ENCODE assay signal across 28 cellular contexts in the genomic region with DNA sequence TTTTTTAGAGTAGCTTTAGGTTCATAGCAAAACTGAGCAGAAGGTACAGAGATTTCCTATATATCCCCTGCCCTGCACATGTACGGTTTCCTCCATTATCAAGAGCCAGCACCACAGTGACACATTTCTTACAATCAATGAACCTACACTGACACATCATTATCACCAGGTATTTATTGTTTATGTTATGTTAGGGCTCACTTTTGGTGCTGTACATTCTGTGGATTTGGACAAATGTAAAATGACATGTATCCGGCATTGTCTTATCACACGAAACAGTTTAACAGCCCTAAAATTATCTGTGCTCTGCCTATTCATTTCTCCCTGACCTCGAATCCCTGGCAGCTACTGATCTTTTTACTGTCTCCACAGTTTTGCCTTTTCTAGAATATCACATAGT.
"Had no signal": no experiment of that assay in that cellular context is flagged by ENCODE, and none has a peak within 500 bp of the region (broad histone marks: within the 10 kb centered on the region; RNA-seq: fewer than 3 reads in every experiment).

No MANE protein-coding gene starts in this region.

- H3K9me3 ChIP-seq: breast epithelium, MG63, Peyer's patch, SJCRH30, SK-N-SH had no signal

- ATAC-seq: activated T-cell treated with anti-CD3 and anti-CD28 coated beads, Interleukin-2, amount 50 U/mL, for 4 hours; activated T-helper 17 cell treated with anti-CD3 and anti-CD28 coated beads, Interleukin-2, amount 50 U/mL, for 72 hours had no signal

- H3K9me3 Mint-ChIP-seq: activated T-cell treated with anti-CD3 and anti-CD28 coated beads, Interleukin-2, amount 50 U/mL, for 4 hours; activated T-helper 17 cell treated with anti-CD3 and anti-CD28 coated beads, Interleukin-2, amount 50 U/mL, for 72 hours had no signal

- H3K4me1 ChIP-seq: breast epithelium, Peyer's patch had no signal

- H3K27ac Mint-ChIP-seq: activated CD4-positive, alpha-beta memory T cell treated with anti-CD3 and anti-CD28 coated beads for 36 hours; activated CD4-positive, alpha-beta T cell treated with anti-CD3 and anti-CD28 coated beads, Interleukin-2, amount 10 ng/mL, durations not matched to agents 7 days and 5 days; activated naive CD4-positive, alpha-beta T cell treated with anti-CD3 and anti-CD28 coated beads for 36 hours; activated naive CD8-positive, alpha-beta T cell treated with anti-CD3 and anti-CD28 coated beads, Interleukin-2, amount 10 ng/mL, durations not matched to agents 7 days and 5 days; activated T-helper 17 cell treated with anti-CD3 and anti-CD28 coated beads, Interleukin-2, amount 50 U/mL, for 72 hours had no signal

- H3K27ac ChIP-seq: breast epithelium, Peyer's patch, RWPE1, SJCRH30, VCaP had no signal

- H3K27me3 ChIP-seq: breast epithelium, MG63, Peyer's patch, SJCRH30 had no signal

- H3K36me3 ChIP-seq: breast epithelium, MG63, Peyer's patch, SJCRH30 had no signal

- H3K4me3 ChIP-seq: breast epithelium, MG63, Peyer's patch, SJCRH30 had no signal

- H3K4me3 Mint-ChIP-seq: activated CD4-positive, alpha-beta memory T cell treated with anti-CD3 and anti-CD28 coated beads for 36 hours; activated CD4-positive, alpha-beta T cell treated with anti-CD3 and anti-CD28 coated beads, Interleukin-2, amount 10 ng/mL, durations not matched to agents 7 days and 5 days; activated naive CD4-positive, alpha-beta T cell treated with anti-CD3 and anti-CD28 coated beads for 36 hours; activated naive CD8-positive, alpha-beta T cell treated with anti-CD3 and anti-CD28 coated beads, Interleukin-2, amount 10 ng/mL, durations not matched to agents 7 days and 5 days; activated T-cell treated with anti-CD3 and anti-CD28 coated beads, Interleukin-2, amount 50 U/mL, for 4 hours; activated T-helper 17 cell treated with anti-CD3 and anti-CD28 coated beads, Interleukin-2, amount 50 U/mL, for 72 hours had no signal

- H3K27me3 Mint-ChIP-seq: activated CD4-positive, alpha-beta memory T cell treated with anti-CD3 and anti-CD28 coated beads for 36 hours; activated naive CD8-positive, alpha-beta T cell treated with anti-CD3 and anti-CD28 coated beads, Interleukin-2, amount 10 ng/mL, durations not matched to agents 7 days and 5 days; activated T-helper 17 cell treated with anti-CD3 and anti-CD28 coated beads, Interleukin-2, amount 50 U/mL, for 72 hours had no signal

- DNase-seq: activated CD4-positive, alpha-beta memory T cell treated with anti-CD3 and anti-CD28 coated beads for 36 hours; activated CD4-positive, alpha-beta T cell treated with anti-CD3 and anti-CD28 coated beads, Interleukin-2, amount 10 ng/mL, durations not matched to agents 7 days and 5 days; activated CD4-positive, CD25-positive, alpha-beta regulatory T cell; activated CD8-positive, alpha-beta memory T cell treated with anti-CD3 and anti-CD28 coated beads for 24 hours; activated gamma-delta T cell; activated naive CD4-positive, alpha-beta T cell treated with anti-CD3 and anti-CD28 coated beads for 36 hours; activated naive CD8-positive, alpha-beta T cell treated with anti-CD3 and anti-CD28 coated beads, Interleukin-2, amount 10 ng/mL, durations not matched to agents 7 days and 5 days; activated T-cell treated with anti-CD3 and anti-CD28 coated beads, Interleukin-2, amount 50 U/mL, for 4 hours; aorta; caudate nucleus; KG1; MG63; NCI-H1105; NCI-H1436; NCI-H1694 treated with DMSO at 0.1 percent for 48 hours; NCI-H2029 treated with DMSO at 0.1 percent for 48 hours; NCI-H510A treated with DMSO at 0.1 percent for 48 hours; NCI-H69; NK-92 treated with Interleukin-12 subunit alpha and Interleukin-12 subunit beta, amount 100 ng/mL, for 24 hours; Peyer's patch; Right ventricle myocardium superior; SJCRH30; SK-N-SH; T1000 had no signal
